Comparison of ENCODE assay signal across 15 cellular contexts in the genomic region with DNA sequence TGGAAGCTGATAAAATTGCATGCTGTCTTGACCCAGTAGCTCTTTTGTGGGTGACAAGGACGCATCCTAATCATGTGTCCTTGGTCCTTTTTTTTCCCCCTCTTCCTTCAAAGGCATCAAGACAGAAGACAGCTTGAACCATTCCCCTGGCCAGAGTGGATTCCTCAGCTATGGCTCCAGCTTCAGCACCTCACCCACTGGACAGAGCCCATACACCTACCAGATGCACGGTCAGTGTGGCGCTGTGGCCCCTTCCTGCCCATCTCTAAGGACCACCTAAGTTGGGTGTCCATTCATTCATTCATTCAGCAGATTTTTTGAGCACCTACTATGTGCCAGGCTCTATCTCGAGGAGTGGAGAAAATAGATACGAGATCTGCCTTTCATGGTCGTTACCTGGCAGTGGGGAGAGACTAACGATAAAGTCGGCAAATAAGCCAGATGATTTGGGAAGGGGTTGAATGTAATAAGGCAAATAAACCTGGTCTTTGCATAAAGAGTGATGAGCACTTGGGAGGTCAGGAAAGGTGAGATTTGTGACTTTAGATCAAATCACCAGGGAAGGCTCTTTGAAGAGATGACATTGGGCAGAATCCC.
"Had no signal": no experiment of that assay in that cellular context is flagged by ENCODE, and none has a peak within 500 bp of the region (broad histone marks: within the 10 kb centered on the region; RNA-seq: fewer than 3 reads in every experiment).

No MANE protein-coding gene starts in this region.

- H3K9me3 ChIP-seq: breast epithelium, esophagus squamous epithelium, left lung, testis had no signal

- H3K9me3 Mint-ChIP-seq: activated naive CD8-positive, alpha-beta T cell treated with anti-CD3 and anti-CD28 coated beads for 36 hours; stimulated activated naive CD8-positive, alpha-beta T cell treated with anti-CD3 and anti-CD28 coated beads, Interleukin-15, amount 100 ng/mL, for 72 hours; T-helper 1 cell treated with Interleukin-12 subunit alpha and Interleukin-12 subunit beta and Interleukin-4 antibody, amounts not matched to agents 30 μg/mL and 1 μg/mL, for 36 hours had no signal

- H3K4me3 Mint-ChIP-seq: activated naive CD8-positive, alpha-beta T cell treated with anti-CD3 and anti-CD28 coated beads for 36 hours; stimulated activated naive CD8-positive, alpha-beta T cell treated with anti-CD3 and anti-CD28 coated beads, Interleukin-15, amount 100 ng/mL, for 72 hours; T-helper 1 cell treated with Interleukin-12 subunit alpha and Interleukin-12 subunit beta and Interleukin-4 antibody, amounts not matched to agents 30 μg/mL and 1 μg/mL, for 36 hours had no signal

- H3K27ac ChIP-seq: breast epithelium, dorsolateral prefrontal cortex, esophagus squamous epithelium, foreskin keratinocyte, left lung, testis had no signal

- DNase-seq: activated gamma-delta T cell; activated naive CD8-positive, alpha-beta T cell treated with anti-CD3 and anti-CD28 coated beads for 36 hours; activated T-cell treated with anti-CD3 and anti-CD28 coated beads, Interleukin-2, amount 50 U/mL, for 1 hour; anterior cingulate cortex; dorsolateral prefrontal cortex; esophagus squamous epithelium; foreskin keratinocyte; left lung; mesendoderm; stimulated activated CD4-positive, alpha-beta T cell treated with anti-CD3 and anti-CD28 coated beads, Interleukin-15, amount 100 ng/mL, for 24 hours; stimulated activated CD4-positive, alpha-beta T cell treated with anti-CD3 and anti-CD28 coated beads, Interleukin-4, amount 100 ng/mL, for 4 hours; stimulated activated naive CD8-positive, alpha-beta T cell treated with anti-CD3 and anti-CD28 coated beads, Interleukin-15, amount 100 ng/mL, for 72 hours; testis had no signal

- H3K36me3 Mint-ChIP-seq: activated naive CD8-positive, alpha-beta T cell treated with anti-CD3 and anti-CD28 coated beads for 36 hours had no signal

- H3K27ac Mint-ChIP-seq: activated naive CD8-positive, alpha-beta T cell treated with anti-CD3 and anti-CD28 coated beads for 36 hours; T-helper 1 cell treated with Interleukin-12 subunit alpha and Interleukin-12 subunit beta and Interleukin-4 antibody, amounts not matched to agents 30 μg/mL and 1 μg/mL, for 36 hours had no signal

- ATAC-seq: foreskin keratinocyte; left lung; stimulated activated naive CD8-positive, alpha-beta T cell treated with anti-CD3 and anti-CD28 coated beads, Interleukin-15, amount 100 ng/mL, for 72 hours had no signal

- H3K27me3 ChIP-seq: breast epithelium, esophagus squamous epithelium, testis had no signal

- H3K4me3 ChIP-seq: breast epithelium, dorsolateral prefrontal cortex, esophagus squamous epithelium, left lung, testis had no signal

- H3K4me1 Mint-ChIP-seq: activated naive CD8-positive, alpha-beta T cell treated with anti-CD3 and anti-CD28 coated beads for 36 hours; stimulated activated naive CD8-positive, alpha-beta T cell treated with anti-CD3 and anti-CD28 coated beads, Interleukin-15, amount 100 ng/mL, for 72 hours had no signal

- H3K36me3 ChIP-seq: breast epithelium, left lung had no signal

- H3K4me1 ChIP-seq: breast epithelium, foreskin keratinocyte, left lung had no signal
